ENCODE assay signal across 28 cellular contexts in the genomic region with DNA sequence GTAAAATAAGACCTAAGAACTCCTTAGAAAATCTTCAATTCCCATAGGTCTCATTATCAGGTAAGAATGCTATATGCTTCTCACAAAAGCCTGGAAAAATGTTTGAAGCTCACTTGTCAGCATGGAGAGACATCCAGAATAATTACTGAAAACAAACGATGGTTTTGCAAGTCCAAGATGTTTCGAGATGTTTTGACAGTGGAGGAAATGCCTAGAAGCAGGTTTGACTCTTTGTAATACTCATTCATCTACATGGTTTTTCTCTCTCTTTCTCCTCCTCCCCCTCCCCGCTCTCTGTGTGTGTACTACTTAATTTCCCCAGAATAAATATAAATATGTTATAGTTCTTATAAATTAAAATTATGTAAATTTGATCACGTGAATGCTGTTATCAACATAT.
"Had no signal": no experiment of that assay in that cellular context is flagged by ENCODE, and none has a peak within 500 bp of the region (broad histone marks: within the 10 kb centered on the region; RNA-seq: fewer than 3 reads in every experiment).

No MANE protein-coding gene starts in this region.

- H3K4me3 Mint-ChIP-seq: naive B cell; naive thymus-derived CD8-positive, alpha-beta T cell; natural killer cell treated with Interleukin-12 subunit alpha and Interleukin-12 subunit beta and Interleukin-15 and Interleukin-18, amount 100 ng/mL, for 72 hours; nephron progenitor cell; neural progenitor cell; stimulated activated effector memory CD8-positive, alpha-beta T cell treated with anti-CD3 and anti-CD28 coated beads, Interleukin-12 subunit alpha, Interleukin-12 subunit beta, amount 100 ng/mL, for 72 hours; stimulated activated naive B cell treated with anti-CD40 and anti-IgM and Interleukin-4, amounts not matched to agents 10 μg/mL and 1 μg/mL and 100 μg/mL, for 72 hours; stimulated activated naive CD8-positive, alpha-beta T cell treated with anti-CD3 and anti-CD28 coated beads, Interleukin-15, Interleukin-2, amounts not matched to agents 100 ng/mL and 50 ng/mL, for 24 hours had no signal

- H3K36me3 ChIP-seq: neural progenitor cell, ovary, right lobe of liver, sigmoid colon, stomach, tibial artery, transverse colon, upper lobe of left lung, vagina had no signal

- H3K79me2 ChIP-seq: parathyroid adenoma had no signal

- DNase-seq: naive B cell; naive thymus-derived CD8-positive, alpha-beta T cell; nephron progenitor cell; occipital lobe; ovary; posterior cingulate gyrus; right cardiac atrium; right lobe of liver; sigmoid colon; small intestine; stimulated activated CD4-positive, alpha-beta T cell treated with anti-CD3 and anti-CD28 coated beads, Interleukin-15, amount 100 ng/mL, for 24 hours; stimulated activated CD4-positive, alpha-beta T cell treated with anti-CD3 and anti-CD28 coated beads, Interleukin-2, amount 100 ng/mL, for 24 hours; stimulated activated CD4-positive, alpha-beta T cell treated with anti-CD3 and anti-CD28 coated beads, Interleukin-2, amount 100 ng/mL, for 48 hours; stimulated activated CD4-positive, alpha-beta T cell treated with anti-CD3 and anti-CD28 coated beads, Interleukin-4, amount 100 ng/mL, for 24 hours; stimulated activated naive B cell treated with anti-CD40 and anti-IgM and Interleukin-4, amounts not matched to agents 10 μg/mL and 1 μg/mL and 100 μg/mL, for 72 hours; stimulated activated naive CD4-positive, alpha-beta T cell treated with Interleukin-2 at 50 U/mL for 16 hours; stomach; tibial artery; transverse colon; upper lobe of left lung had no signal

- H3K9me3 ChIP-seq: ovary, right lobe of liver, tibial artery, upper lobe of left lung, vagina had no signal

- H3K9ac ChIP-seq: neural progenitor cell, parathyroid adenoma had no signal

- H3K4me1 Mint-ChIP-seq: naive B cell; naive thymus-derived CD8-positive, alpha-beta T cell; neural progenitor cell; stimulated activated effector memory CD8-positive, alpha-beta T cell treated with anti-CD3 and anti-CD28 coated beads, Interleukin-12 subunit alpha, Interleukin-12 subunit beta, amount 100 ng/mL, for 72 hours; stimulated activated naive B cell treated with anti-CD40 and anti-IgM and Interleukin-4, amounts not matched to agents 10 μg/mL and 1 μg/mL and 100 μg/mL, for 72 hours had no signal

- H3K9me3 Mint-ChIP-seq: natural killer cell treated with Interleukin-12 subunit alpha and Interleukin-12 subunit beta and Interleukin-15 and Interleukin-18, amount 100 ng/mL, for 72 hours had no signal

- H2AFZ ChIP-seq: neural progenitor cell, parathyroid adenoma had no signal

- H3K4me1 ChIP-seq: neural progenitor cell, parathyroid adenoma, right lobe of liver, sigmoid colon, stomach, tibial artery, transverse colon, upper lobe of left lung, vagina had no signal

- H3K27me3 ChIP-seq: neural progenitor cell, ovary, right lobe of liver, sigmoid colon, stomach, tibial artery, transverse colon, upper lobe of left lung, vagina had no signal

- FAIRE-seq: small intestine, urothelium cell line had no signal

- H3K36me3 Mint-ChIP-seq: naive B cell; natural killer cell treated with Interleukin-12 subunit alpha and Interleukin-12 subunit beta and Interleukin-15 and Interleukin-18, amount 100 ng/mL, for 72 hours; neural progenitor cell; stimulated activated effector memory CD8-positive, alpha-beta T cell treated with anti-CD3 and anti-CD28 coated beads, Interleukin-12 subunit alpha, Interleukin-12 subunit beta, amount 100 ng/mL, for 72 hours; stimulated activated naive B cell treated with anti-CD40 and anti-IgM and Interleukin-4, amounts not matched to agents 10 μg/mL and 1 μg/mL and 100 μg/mL, for 72 hours had no signal

- H3K27ac ChIP-seq: neural progenitor cell, ovary, parathyroid adenoma, right lobe of liver, stomach, tibial artery, transverse colon, upper lobe of left lung, vagina had no signal

- H3K4me2 ChIP-seq: neural progenitor cell had no signal

- H3K27me3 Mint-ChIP-seq: naive B cell; naive thymus-derived CD8-positive, alpha-beta T cell; natural killer cell treated with Interleukin-12 subunit alpha and Interleukin-12 subunit beta and Interleukin-15 and Interleukin-18, amount 100 ng/mL, for 72 hours; progenitor cell of endocrine pancreas; stimulated activated naive B cell treated with anti-CD40 and anti-IgM and Interleukin-4, amounts not matched to agents 10 μg/mL and 1 μg/mL and 100 μg/mL, for 72 hours; stimulated activated naive CD8-positive, alpha-beta T cell treated with anti-CD3 and anti-CD28 coated beads, Interleukin-15, Interleukin-2, amounts not matched to agents 100 ng/mL and 50 ng/mL, for 24 hours had no signal

- H3K4me3 ChIP-seq: neural progenitor cell, ovary, right lobe of liver, stomach, tibial artery, transverse colon, upper lobe of left lung, vagina had no signal

- H3K27ac Mint-ChIP-seq: naive thymus-derived CD8-positive, alpha-beta T cell; natural killer cell treated with Interleukin-12 subunit alpha and Interleukin-12 subunit beta and Interleukin-15 and Interleukin-18, amount 100 ng/mL, for 72 hours; neural progenitor cell; progenitor cell of endocrine pancreas; stimulated activated effector memory CD8-positive, alpha-beta T cell treated with anti-CD3 and anti-CD28 coated beads, Interleukin-12 subunit alpha, Interleukin-12 subunit beta, amount 100 ng/mL, for 72 hours; stimulated activated naive B cell treated with anti-CD40 and anti-IgM and Interleukin-4, amounts not matched to agents 10 μg/mL and 1 μg/mL and 100 μg/mL, for 72 hours; stimulated activated naive CD8-positive, alpha-beta T cell treated with anti-CD3 and anti-CD28 coated beads, Interleukin-15, Interleukin-2, amounts not matched to agents 100 ng/mL and 50 ng/mL, for 24 hours had no signal
